1 cellular context compared by ENCODE assay signal in genomic region chr1:208245185-208245705, GRCh38.
TF ChIP-seq lines count a peak whose summit lies in the region.

No MANE protein-coding gene starts in this region.

TF ChIP-seq in SK-N-SH treated with all-trans-retinoic acid at 6 μM for 48 hours, 23 proteins besides CTCF, POLR2A, EP300 and RAD21 (continued from another document):
- no peak for TF ChIP-seq TSHZ2 (CRISPR knock-in tag; IDR thresholded peaks at IDR 0.05)
- no peak for TF ChIP-seq CSRNP3 (CRISPR knock-in tag; IDR thresholded peaks at IDR 0.05)
- no peak for TF ChIP-seq ZNF565 (CRISPR knock-in tag; conservative IDR thresholded peaks at IDR 0.05; ENCODE audit: low read depth)
- TF ChIP-seq CSDC2 (CRISPR knock-in tag; IDR thresholded peaks at IDR 0.05), result no peak
- TF ChIP-seq ZNF70 (CRISPR knock-in tag; IDR thresholded peaks at IDR 0.05), result no peak
TF ChIP-seq in SK-N-SH treated with all-trans-retinoic acid at 6 μM for 48 hours: peak in this region for 0.
